Comparison of ENCODE assay signal across 1 cellular context in the genomic region with DNA sequence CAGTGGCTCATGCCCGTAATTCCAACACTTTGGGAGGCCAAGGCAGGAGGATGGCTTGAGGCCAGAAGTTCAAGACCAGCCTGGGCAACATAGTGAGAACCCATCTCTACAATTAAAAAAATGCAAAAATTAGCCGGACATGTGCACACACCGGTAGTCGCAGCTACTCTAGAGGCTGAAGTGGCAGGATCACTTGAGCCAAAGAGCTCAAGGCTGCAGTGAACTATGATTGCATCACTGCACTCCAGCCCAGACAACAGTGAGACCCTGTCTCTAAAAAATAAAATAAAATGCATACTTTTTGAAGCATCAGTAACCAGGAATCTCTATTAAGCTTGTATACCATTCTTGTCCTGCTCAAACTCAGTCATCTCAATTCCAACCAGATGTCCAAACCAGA.
A peak's percentile ranks its signal among the peaks of the same experiment; 100 is the strongest.
TF ChIP-seq lines count a peak whose summit lies in the region.

No MANE protein-coding gene starts in this region.

TF ChIP-seq in K562, 482 proteins besides CTCF, POLR2A, EP300 and RAD21 (continued from another document):
- TF ChIP-seq, protein P1, sequence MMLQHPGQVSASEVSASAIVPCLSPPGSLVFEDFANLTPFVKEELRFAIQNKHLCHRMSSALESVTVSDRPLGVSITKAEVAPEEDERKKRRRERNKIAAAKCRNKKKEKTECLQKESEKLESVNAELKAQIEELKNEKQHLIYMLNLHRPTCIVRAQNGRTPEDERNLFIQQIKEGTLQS (IDR thresholded peaks at IDR 0.05) = peak; percentile 77
- TF ChIP-seq, protein P1 (CRISPR knock-in tag; conservative IDR thresholded peaks at IDR 0.05) = no peak
- TF ChIP-seq CEBPB (tag; IDR thresholded peaks at IDR 0.05) (peak; percentile 69), CEBPG (CRISPR knock-in tag; IDR thresholded peaks at IDR 0.05) (peak; percentile 53; the same call in 1 of the 2 replicates), CEBPG (tag; conservative IDR thresholded peaks at IDR 0.05 in 1 of 2, IDR thresholded peaks at IDR 0.05 in 1 of 2) (peak in 1 of 2 experiments; percentile 60; a peak in 3 of 4 replicates)
TF ChIP-seq in K562: peak in this region for 4.
